In genomic region chr19:49638360-49638759, GRCh38 we compare ENCODE assay signal across 9 cellular contexts. TPM values are rescaled to one million over a fixed set of nuclear protein-coding genes. Genes with fewer than 3 reads are reported as not detected.
DNase-seq lines count a peak whose midpoint lies in the region; ATAC-seq, FAIRE-seq and TF ChIP-seq lines count a peak whose summit lies in the region.
"Had no signal": no experiment of that assay in that cellular context is flagged by ENCODE, and none has a peak within 500 bp of the region (broad histone marks: within the 10 kb centered on the region; RNA-seq: fewer than 3 reads in every experiment).

No MANE protein-coding gene starts in this region.

- no peak for TF ChIP-seq RAD21 in K562 (CRISPR knock-in tag; conservative IDR thresholded peaks at IDR 0.05 in 1 of 2, IDR thresholded peaks at IDR 0.05 in 1 of 2)

- peaks cover 25% of the 10 kb centered on the region for H3K27me3 Mint-ChIP-seq in activated naive CD4-positive, alpha-beta T cell treated with anti-CD3 and anti-CD28 coated beads, Interleukin-2, amount 10 ng/mL, durations not matched to agents 7 days and 5 days

- TF ChIP-seq POLR2A in K562 (conservative IDR thresholded peaks at IDR 0.05), result no peak
- no peak for TF ChIP-seq POLR2A in transverse colon (IDR thresholded peaks at IDR 0.05)

- TF ChIP-seq EP300 in K562 (IDR thresholded peaks at IDR 0.05; ENCODE audit: low read length) (no peak), transverse colon (IDR thresholded peaks at IDR 0.05; ENCODE audit: low read depth) (no peak)

- BruUV-seq in K562 (replicated peaks; lab: Mats Ljungman, UMichigan), result no TSS peak

- 31% methylated on average over 4 of the region's 6 CpGs for WGBS in K562 (ENCODE audit: insufficient coverage, low coverage, missing lambda C conversion rate)
- WGBS in transverse colon (ENCODE audit: low coverage in 1 of 2), 2 donors, result 0 to 13% methylated on average over 2 to 6 of the region's 6 CpGs

- H3K27ac ChIP-seq in K562 (ENCODE audit: extremely low read depth, low read depth, low read length) (no peak overlapping the region; the same call in 2 of the 3 replicates), left lung (peak overlapping the region; percentile 94 to 98), transverse colon (peak overlapping the region; percentile 97 to 100 (median 100))
- H3K27ac ChIP-seq: cardiac muscle cell had no signal

- H3K4me1 ChIP-seq in K562 (replicated peaks in 1 of 2; ENCODE audit: control insufficient read depth in 2 of 2, insufficient read depth in 2 of 2, low read length in 2 of 2) (peaks cover 16 to 51% of the 10 kb centered on the region in 2 experiments), left lung (peaks cover 28 to 64% of the 10 kb centered on the region in 2 donors), transverse colon (peaks cover 7 to 56% (median 40%) of the 10 kb centered on the region in 4 donors)

- H3K9ac ChIP-seq in K562 (ENCODE audit: insufficient read depth in 1 of 2, low read depth in 2 of 2, low read length in 2 of 2), result peak overlapping the region; percentile 13 to 75; a peak in 2 of 4 replicates

- TF ChIP-seq CTCF in K562 (IDR thresholded peaks at IDR 0.05 in 2 of 3, conservative IDR thresholded peaks at IDR 0.05 in 1 of 3; ENCODE audit: insufficient read depth in 2 of 3, low read depth in 1 of 3, low read length in 3 of 3) (no peak), left lung (IDR thresholded peaks at IDR 0.05) (no peak), transverse colon (IDR thresholded peaks at IDR 0.05) (no peak)

- in situ Hi-C loops in K562 (cut with MboI) (no loop called here), transverse colon (cut with MboI; ENCODE audit: low pct_ligation_motif_present in 1 of 4, low pct_unique_long_range_greater_than_20kb in 1 of 4, low sequenced_read_pairs in 3 of 4) (no loop called here)

- no peaks in the 10 kb centered on the region for H4K20me1 ChIP-seq in K562 (replicated peaks; ENCODE audit: control insufficient read depth, insufficient read depth, low read length)

- H3K36me3 ChIP-seq in K562 (ENCODE audit: control insufficient read depth, insufficient read depth, low read length) (0 out of 3 replicates have a peak, but pooled peaks cover 2% of the 10 kb centered on the region), left lung (peaks cover 0 to 4% of the 10 kb centered on the region in 2 donors), transverse colon (no peaks in the 10 kb centered on the region)
- H3K36me3 ChIP-seq: cardiac muscle cell had no signal

- ATAC-seq in K562 (no peak), left lung (no peak), HG03280 (IDR thresholded peaks at IDR 0.05; ENCODE audit: unreplicated experiment) (no peak), HG03457 (IDR thresholded peaks at IDR 0.05; ENCODE audit: unreplicated experiment) (no peak)

- H2AFZ ChIP-seq in K562 (ENCODE audit: low read depth, low read length), result peak overlapping the region; percentile 19; the same call in 1 of the 2 replicates

- H3K79me2 ChIP-seq in K562 (ENCODE audit: control insufficient read depth, insufficient read depth, low read length), result peaks cover 22% of the 10 kb centered on the region

- CTCF ChIA-PET in activated naive CD4-positive, alpha-beta T cell treated with anti-CD3 and anti-CD28 coated beads, Interleukin-2, amount 10 ng/mL, durations not matched to agents 7 days and 5 days (lab: Charles Lee), result no interaction called here
- CTCF ChIA-PET in K562 (lab: Yijun Ruan, JAX; ENCODE audit: low intra/inter-chr PET ratio), result no interaction called here

- no peak for DNase-seq in activated naive CD4-positive, alpha-beta T cell treated with anti-CD3 and anti-CD28 coated beads, Interleukin-2, amount 10 ng/mL, durations not matched to agents 7 days and 5 days
- no peak for DNase-seq in activated naive CD4-positive, alpha-beta T cell treated with anti-CD3 and anti-CD28 coated beads, Interleukin-2, amount 50 U/mL, for 16 hours
- peak in 1 of 4 experiments; percentile 29 for DNase-seq in K562 (ENCODE audit: extremely low read depth in 1 of 4, low spot score in 3 of 4)
- DNase-seq in left lung, result no peak
- peak; percentile 32 for DNase-seq in transverse colon
- DNase-seq in NCI-H2107 (lab: John Stamatoyannopoulos, UW), result no peak

- intact Hi-C loops in K562 (cut with micrococcal nuclease) (no loop called here), left lung (cut with DNase I) (no loop called here), transverse colon (cut with DNase I; ENCODE audit: low total_unique reads) (loop anchor here (5.0 kb wide), 1 partner anchor 46 kb away; the partner anchor contains the start of gene PRR12)

- H3K27me3 ChIP-seq in K562 (ENCODE audit: control insufficient read depth in 2 of 2, insufficient read depth in 2 of 2, low read length in 2 of 2) (no peaks in the 10 kb centered on the region), left lung (no peaks in the 10 kb centered on the region), transverse colon (no peaks in the 10 kb centered on the region)
- H3K27me3 ChIP-seq: cardiac muscle cell had no signal

- H3K4me3 ChIP-seq in K562 (peak overlapping the region; percentile 18; the same call in 1 of the 2 replicates), left lung (peak overlapping the region; percentile 19 to 95), transverse colon (peak overlapping the region in 3 of 4 donors; percentile 19 to 85 (median 76))
- H3K4me3 ChIP-seq: cardiac muscle cell had no signal

- peaks cover 1% of the 10 kb centered on the region for H3K36me3 Mint-ChIP-seq in activated naive CD4-positive, alpha-beta T cell treated with anti-CD3 and anti-CD28 coated beads, Interleukin-2, amount 10 ng/mL, durations not matched to agents 7 days and 5 days

- FAIRE-seq in K562 (lab: Jason Lieb, UNC), result no peak

- peak overlapping the region; percentile 50 for H3K4me3 Mint-ChIP-seq in activated naive CD4-positive, alpha-beta T cell treated with anti-CD3 and anti-CD28 coated beads, Interleukin-2, amount 10 ng/mL, durations not matched to agents 7 days and 5 days

- H3K27ac Mint-ChIP-seq in activated naive CD4-positive, alpha-beta T cell treated with anti-CD3 and anti-CD28 coated beads, Interleukin-2, amount 10 ng/mL, durations not matched to agents 7 days and 5 days, result no peak overlapping the region

- POLR2A ChIA-PET in K562 (lab: Yijun Ruan, JAX), result interaction anchor here (0.8 to 1.8 kb wide), 3 partner anchors 10 to 37 kb away, joined by 3 to 4 read pairs (median 3); no protein-coding TSS in a partner anchor

- H3K4me2 ChIP-seq in K562 (ENCODE audit: insufficient read depth, low read length), result peak overlapping the region; percentile 48

- H3K9me3 Mint-ChIP-seq in activated naive CD4-positive, alpha-beta T cell treated with anti-CD3 and anti-CD28 coated beads, Interleukin-2, amount 10 ng/mL, durations not matched to agents 7 days and 5 days, result no peaks in the 10 kb centered on the region

- H3K4me1 Mint-ChIP-seq in activated naive CD4-positive, alpha-beta T cell treated with anti-CD3 and anti-CD28 coated beads, Interleukin-2, amount 10 ng/mL, durations not matched to agents 7 days and 5 days, result peaks cover 51% of the 10 kb centered on the region

- H3K9me3 ChIP-seq in K562 (replicated peaks; ENCODE audit: control insufficient read depth, insufficient read depth, low read depth, low read length) (no peaks in the 10 kb centered on the region), left lung (no peaks in the 10 kb centered on the region), transverse colon (no peaks in the 10 kb centered on the region)

- H3K9me1 ChIP-seq in K562 (ENCODE audit: control insufficient read depth, insufficient read depth, low read length), result no peaks in the 10 kb centered on the region

RNA-seq across cellular contexts. Expression of gene RRAS, which starts 1.6 kb away (rescaled TPM):
- 2.5 and 10.0 TPM in 2 replicates for total RNA-seq in K562 (2011; cell fraction: chromatin; rRNA removed; ENCODE audit: low replicate concordance)
- total RNA-seq in K562 (2011; cell fraction: nucleolus; rRNA removed), result 9.5 and 11.2 TPM in 2 replicates
- 8.0 and 8.3 TPM in 2 replicates for total RNA-seq in K562 (2011; cell fraction: nucleoplasm; rRNA removed)
- total RNA-seq in K562 (2014; rRNA removed) (8.2 and 10.4 TPM in 2 replicates), K562 (2014; rRNA removed; fragmentation: Illumina TruSeq; extraction: Trizol) (1.5 and 1.7 TPM in 2 replicates), K562 (2015; rRNA removed; fragmentation: Illumina TruSeq; extraction: Trizol) (3.1 and 3.7 TPM in 2 replicates), K562 (2021) (8.3 and 9.3 TPM in 2 replicates), left lung (100 to 1,000 TPM in 1 of 2 donors, 10 to 100 TPM in 1; 76.0 to 131 TPM), transverse colon (10 to 100 TPM; 31.8 to 97.6 (median 58.2) TPM)
- polyA plus RNA-seq in K562 (2011; rRNA removed) (15.4 and 16.4 TPM in 2 replicates), K562 (2014; fragmentation: Illumina TruSeq; extraction: Trizol) (8.5 and 13.9 TPM in 2 replicates), K562 (2014; fragmentation: Nextera tagmentation; extraction: Ambion mirVana) (1 to 10 TPM in 1 of 2 experiments, under 1 TPM in 1; 0.70 to 1.3 TPM), K562 (2014; rRNA removed) (17.3 and 18.3 TPM in 2 replicates)
- polyA plus RNA-seq in K562 (2011; cell fraction: cytosol; rRNA removed), result 26.0 and 54.3 TPM in 2 replicates
- 19.7 and 39.0 TPM in 2 replicates for polyA plus RNA-seq in K562 (2011; cell fraction: nucleus; rRNA removed)
- polyA plus RNA-seq in K562 (2012), result 14.8 and 16.2 TPM in 2 replicates
- 1.2 and 2.7 TPM in 2 replicates for polyA minus RNA-seq in K562 (2011; rRNA and poly(A)+ RNA removed)
- 5.5 and 8.4 TPM in 2 replicates for polyA minus RNA-seq in K562 (2011; cell fraction: cytosol; rRNA and poly(A)+ RNA removed)
- polyA minus RNA-seq in K562 (2011; cell fraction: nucleus; rRNA and poly(A)+ RNA removed), result 2.0 TPM in 2 replicates

RNA-seq across cellular contexts. Expression of gene SCAF1, which starts 3.6 kb away (rescaled TPM):
- 11.3 and 31.0 TPM in 2 replicates for total RNA-seq in K562 (2011; cell fraction: chromatin; rRNA removed; ENCODE audit: low replicate concordance)
- total RNA-seq in K562 (2011; cell fraction: nucleolus; rRNA removed), result 16.8 and 21.8 TPM in 2 replicates
- 10.6 and 16.9 TPM in 2 replicates for total RNA-seq in K562 (2011; cell fraction: nucleoplasm; rRNA removed)
- 12.9 and 18.0 TPM in 2 replicates for total RNA-seq in K562 (2014; rRNA removed)
- total RNA-seq in K562 (2014; rRNA removed; fragmentation: Illumina TruSeq; extraction: Trizol), result 2.5 and 2.8 TPM in 2 replicates
- 4.9 and 6.0 TPM in 2 replicates for total RNA-seq in K562 (2015; rRNA removed; fragmentation: Illumina TruSeq; extraction: Trizol)
- 75.5 and 79.0 TPM in 2 replicates for total RNA-seq in K562 (2021)
- 3.7 and 4.3 TPM in 2 replicates for polyA plus RNA-seq in K562 (2011; rRNA removed)
- polyA plus RNA-seq in K562 (2011; cell fraction: cytosol; rRNA removed), result 5.1 and 6.3 TPM in 2 replicates
- 21.1 and 37.2 TPM in 2 replicates for polyA plus RNA-seq in K562 (2011; cell fraction: nucleus; rRNA removed)
- polyA plus RNA-seq in K562 (2012), result 36.5 and 39.5 TPM in 2 replicates
- 9.7 and 22.5 TPM in 2 replicates for polyA plus RNA-seq in K562 (2014; fragmentation: Illumina TruSeq; extraction: Trizol)
- under 1 TPM; 0.20 to 0.25 TPM for polyA plus RNA-seq in K562 (2014; fragmentation: Nextera tagmentation; extraction: Ambion mirVana)
- 11.4 and 14.6 TPM in 2 replicates for polyA plus RNA-seq in K562 (2014; rRNA removed)
- polyA minus RNA-seq in K562 (2011; rRNA and poly(A)+ RNA removed), result 1.1 and 1.9 TPM in 2 replicates
- 7.8 and 12.0 TPM in 2 replicates for polyA minus RNA-seq in K562 (2011; cell fraction: cytosol; rRNA and poly(A)+ RNA removed)
- polyA minus RNA-seq in K562 (2011; cell fraction: nucleus; rRNA and poly(A)+ RNA removed), result 4.8 and 5.6 TPM in 2 replicates
- 10 to 100 TPM; 61.5 to 63.8 TPM for total RNA-seq in left lung
- 100 to 1,000 TPM in 1 of 4 donors, 10 to 100 TPM in 3; 20.2 to 118 (median 32.7) TPM for total RNA-seq in transverse colon

RNA-seq across cellular contexts. Expression of gene IRF3, which starts 27.3 kb away (rescaled TPM):
- total RNA-seq in K562 (2011; cell fraction: chromatin; rRNA removed; ENCODE audit: low replicate concordance), result 63.4 and 152 TPM in 2 replicates
- total RNA-seq in K562 (2011; cell fraction: nucleolus; rRNA removed), result 90.7 and 93.9 TPM in 2 replicates
- total RNA-seq in K562 (2011; cell fraction: nucleoplasm; rRNA removed), result 78.8 and 106 TPM in 2 replicates
- total RNA-seq in K562 (2014; rRNA removed), result 113 and 160 TPM in 2 replicates
- total RNA-seq in K562 (2014; rRNA removed; fragmentation: Illumina TruSeq; extraction: Trizol), result 28.5 and 40.9 TPM in 2 replicates
- 64.0 and 65.4 TPM in 2 replicates for total RNA-seq in K562 (2015; rRNA removed; fragmentation: Illumina TruSeq; extraction: Trizol)
- 125 and 132 TPM in 2 replicates for total RNA-seq in K562 (2021)
- polyA plus RNA-seq in K562 (2011; rRNA removed), result 54.5 and 66.4 TPM in 2 replicates
- 56.8 and 134 TPM in 2 replicates for polyA plus RNA-seq in K562 (2011; cell fraction: cytosol; rRNA removed)
- 106 and 215 TPM in 2 replicates for polyA plus RNA-seq in K562 (2011; cell fraction: nucleus; rRNA removed)
- 119 and 139 TPM in 2 replicates for polyA plus RNA-seq in K562 (2012)
- 118 and 119 TPM in 2 replicates for polyA plus RNA-seq in K562 (2014; fragmentation: Illumina TruSeq; extraction: Trizol)
- polyA plus RNA-seq in K562 (2014; fragmentation: Nextera tagmentation; extraction: Ambion mirVana), result 10 to 100 TPM in 1 of 2 experiments, 1 to 10 TPM in 1; 7.5 to 11.6 TPM
- 118 and 145 TPM in 2 replicates for polyA plus RNA-seq in K562 (2014; rRNA removed)
- 11.1 and 16.9 TPM in 2 replicates for polyA minus RNA-seq in K562 (2011; rRNA and poly(A)+ RNA removed)
- 36.4 and 44.4 TPM in 2 replicates for polyA minus RNA-seq in K562 (2011; cell fraction: cytosol; rRNA and poly(A)+ RNA removed)
- 13.9 and 17.5 TPM in 2 replicates for polyA minus RNA-seq in K562 (2011; cell fraction: nucleus; rRNA and poly(A)+ RNA removed)
- 10 to 100 TPM; 81.2 to 93.6 TPM for total RNA-seq in left lung
- 100 to 1,000 TPM in 2 of 4 donors, 10 to 100 TPM in 2; 73.0 to 164 (median 104) TPM for total RNA-seq in transverse colon

RNA-seq across cellular contexts. Expression of gene BCL2L12, which starts 27.4 kb away (rescaled TPM):
- total RNA-seq in K562 (2011; cell fraction: chromatin; rRNA removed; ENCODE audit: low replicate concordance), result 31.5 and 83.3 TPM in 2 replicates
- 79.4 and 85.7 TPM in 2 replicates for total RNA-seq in K562 (2011; cell fraction: nucleolus; rRNA removed)
- total RNA-seq in K562 (2011; cell fraction: nucleoplasm; rRNA removed), result 47.0 and 50.7 TPM in 2 replicates
- total RNA-seq in K562 (2014; rRNA removed), result 128 and 169 TPM in 2 replicates
- total RNA-seq in K562 (2014; rRNA removed; fragmentation: Illumina TruSeq; extraction: Trizol), result 17.0 and 18.8 TPM in 2 replicates
- 26.5 and 29.4 TPM in 2 replicates for total RNA-seq in K562 (2015; rRNA removed; fragmentation: Illumina TruSeq; extraction: Trizol)
- total RNA-seq in K562 (2021), result 183 and 185 TPM in 2 replicates
- polyA plus RNA-seq in K562 (2011; rRNA removed), result 81.2 and 95.3 TPM in 2 replicates
- 132 and 350 TPM in 2 replicates for polyA plus RNA-seq in K562 (2011; cell fraction: cytosol; rRNA removed)
- 132 and 212 TPM in 2 replicates for polyA plus RNA-seq in K562 (2011; cell fraction: nucleus; rRNA removed)
- polyA plus RNA-seq in K562 (2012), result 164 and 177 TPM in 2 replicates
- polyA plus RNA-seq in K562 (2014; fragmentation: Illumina TruSeq; extraction: Trizol), result 85.6 and 184 TPM in 2 replicates
- polyA plus RNA-seq in K562 (2014; fragmentation: Nextera tagmentation; extraction: Ambion mirVana), result 1 to 10 TPM; 7.4 to 7.5 TPM
- 263 and 282 TPM in 2 replicates for polyA plus RNA-seq in K562 (2014; rRNA removed)
- polyA minus RNA-seq in K562 (2011; rRNA and poly(A)+ RNA removed), result 8.8 and 10.7 TPM in 2 replicates
- 29.2 and 36.0 TPM in 2 replicates for polyA minus RNA-seq in K562 (2011; cell fraction: cytosol; rRNA and poly(A)+ RNA removed)
- 22.6 and 24.0 TPM in 2 replicates for polyA minus RNA-seq in K562 (2011; cell fraction: nucleus; rRNA and poly(A)+ RNA removed)
- 10 to 100 TPM; 20.6 to 22.2 TPM for total RNA-seq in left lung
- 10 to 100 TPM in 1 of 4 donors, 1 to 10 TPM in 3; 5.4 to 10.2 (median 6.9) TPM for total RNA-seq in transverse colon

RNA-seq across cellular contexts. Expression of gene PRMT1, which starts 38.7 kb away (rescaled TPM):
- total RNA-seq in K562 (2011; cell fraction: chromatin; rRNA removed; ENCODE audit: low replicate concordance), result 329 and 693 TPM in 2 replicates
- total RNA-seq in K562 (2011; cell fraction: nucleolus; rRNA removed), result 420 and 469 TPM in 2 replicates
- 336 and 338 TPM in 2 replicates for total RNA-seq in K562 (2011; cell fraction: nucleoplasm; rRNA removed)
- total RNA-seq in K562 (2014; rRNA removed) (371 and 483 TPM in 2 replicates), K562 (2014; rRNA removed; fragmentation: Illumina TruSeq; extraction: Trizol) (132 and 169 TPM in 2 replicates), K562 (2015; rRNA removed; fragmentation: Illumina TruSeq; extraction: Trizol) (326 and 337 TPM in 2 replicates), K562 (2021) (324 and 326 TPM in 2 replicates), left lung (100 to 1,000 TPM in 1 of 2 donors, 10 to 100 TPM in 1; 79.3 to 137 TPM), transverse colon (100 to 1,000 TPM in 1 of 4 donors, 10 to 100 TPM in 3; 45.6 to 116 (median 70.3) TPM)
- polyA plus RNA-seq in K562 (2011; rRNA removed) (407 and 436 TPM in 2 replicates), K562 (2014; fragmentation: Illumina TruSeq; extraction: Trizol) (446 and 465 TPM in 2 replicates), K562 (2014; fragmentation: Nextera tagmentation; extraction: Ambion mirVana) (10 to 100 TPM; 13.3 to 74.0 TPM), K562 (2014; rRNA removed) (464 and 510 TPM in 2 replicates)
- polyA plus RNA-seq in K562 (2011; cell fraction: cytosol; rRNA removed), result 562 and 863 TPM in 2 replicates
- polyA plus RNA-seq in K562 (2011; cell fraction: nucleus; rRNA removed), result 575 and 667 TPM in 2 replicates
- polyA plus RNA-seq in K562 (2012), result 194 and 423 TPM in 2 replicates
- polyA minus RNA-seq in K562 (2011; rRNA and poly(A)+ RNA removed), result 337 and 429 TPM in 2 replicates
- polyA minus RNA-seq in K562 (2011; cell fraction: cytosol; rRNA and poly(A)+ RNA removed), result 187 and 188 TPM in 2 replicates
- polyA minus RNA-seq in K562 (2011; cell fraction: nucleus; rRNA and poly(A)+ RNA removed), result 171 and 244 TPM in 2 replicates

Comparison
In these comparisons a context has a peak if more than half of its experiments do, and no peak if none do; other contexts are left out.
1. H3K4me3 ChIP-seq: peak in every context shown above with its lines; median percentile 76 in transverse colon; 57 in left lung; 18 in K562.